ENCODE assay signal across 1 cellular context in the genomic region with DNA sequence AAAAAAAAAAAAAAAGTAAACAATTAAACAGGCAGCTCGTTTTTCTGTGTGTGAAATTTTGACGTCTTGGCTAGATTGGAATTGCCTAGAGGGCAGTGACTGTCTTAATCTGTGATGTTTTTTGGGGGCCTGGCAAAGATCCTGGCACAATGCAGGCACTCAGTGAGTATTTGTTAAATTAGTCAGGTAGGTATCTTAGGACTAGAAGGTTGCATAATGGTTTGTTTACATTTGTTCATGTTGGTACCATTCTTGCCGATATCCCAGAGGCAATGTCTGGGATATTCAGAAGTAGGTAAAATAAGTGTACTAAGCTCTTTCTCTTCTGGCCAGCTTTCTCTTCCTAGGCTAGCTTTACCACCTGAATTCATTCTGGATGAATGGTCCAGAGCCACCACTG.
TF ChIP-seq lines count a peak whose summit lies in the region.

No MANE protein-coding gene starts in this region.

TF ChIP-seq in GM23338, 12 proteins besides CTCF, POLR2A, EP300 and RAD21 (continued from another document):
- TF ChIP-seq, protein P1, sequence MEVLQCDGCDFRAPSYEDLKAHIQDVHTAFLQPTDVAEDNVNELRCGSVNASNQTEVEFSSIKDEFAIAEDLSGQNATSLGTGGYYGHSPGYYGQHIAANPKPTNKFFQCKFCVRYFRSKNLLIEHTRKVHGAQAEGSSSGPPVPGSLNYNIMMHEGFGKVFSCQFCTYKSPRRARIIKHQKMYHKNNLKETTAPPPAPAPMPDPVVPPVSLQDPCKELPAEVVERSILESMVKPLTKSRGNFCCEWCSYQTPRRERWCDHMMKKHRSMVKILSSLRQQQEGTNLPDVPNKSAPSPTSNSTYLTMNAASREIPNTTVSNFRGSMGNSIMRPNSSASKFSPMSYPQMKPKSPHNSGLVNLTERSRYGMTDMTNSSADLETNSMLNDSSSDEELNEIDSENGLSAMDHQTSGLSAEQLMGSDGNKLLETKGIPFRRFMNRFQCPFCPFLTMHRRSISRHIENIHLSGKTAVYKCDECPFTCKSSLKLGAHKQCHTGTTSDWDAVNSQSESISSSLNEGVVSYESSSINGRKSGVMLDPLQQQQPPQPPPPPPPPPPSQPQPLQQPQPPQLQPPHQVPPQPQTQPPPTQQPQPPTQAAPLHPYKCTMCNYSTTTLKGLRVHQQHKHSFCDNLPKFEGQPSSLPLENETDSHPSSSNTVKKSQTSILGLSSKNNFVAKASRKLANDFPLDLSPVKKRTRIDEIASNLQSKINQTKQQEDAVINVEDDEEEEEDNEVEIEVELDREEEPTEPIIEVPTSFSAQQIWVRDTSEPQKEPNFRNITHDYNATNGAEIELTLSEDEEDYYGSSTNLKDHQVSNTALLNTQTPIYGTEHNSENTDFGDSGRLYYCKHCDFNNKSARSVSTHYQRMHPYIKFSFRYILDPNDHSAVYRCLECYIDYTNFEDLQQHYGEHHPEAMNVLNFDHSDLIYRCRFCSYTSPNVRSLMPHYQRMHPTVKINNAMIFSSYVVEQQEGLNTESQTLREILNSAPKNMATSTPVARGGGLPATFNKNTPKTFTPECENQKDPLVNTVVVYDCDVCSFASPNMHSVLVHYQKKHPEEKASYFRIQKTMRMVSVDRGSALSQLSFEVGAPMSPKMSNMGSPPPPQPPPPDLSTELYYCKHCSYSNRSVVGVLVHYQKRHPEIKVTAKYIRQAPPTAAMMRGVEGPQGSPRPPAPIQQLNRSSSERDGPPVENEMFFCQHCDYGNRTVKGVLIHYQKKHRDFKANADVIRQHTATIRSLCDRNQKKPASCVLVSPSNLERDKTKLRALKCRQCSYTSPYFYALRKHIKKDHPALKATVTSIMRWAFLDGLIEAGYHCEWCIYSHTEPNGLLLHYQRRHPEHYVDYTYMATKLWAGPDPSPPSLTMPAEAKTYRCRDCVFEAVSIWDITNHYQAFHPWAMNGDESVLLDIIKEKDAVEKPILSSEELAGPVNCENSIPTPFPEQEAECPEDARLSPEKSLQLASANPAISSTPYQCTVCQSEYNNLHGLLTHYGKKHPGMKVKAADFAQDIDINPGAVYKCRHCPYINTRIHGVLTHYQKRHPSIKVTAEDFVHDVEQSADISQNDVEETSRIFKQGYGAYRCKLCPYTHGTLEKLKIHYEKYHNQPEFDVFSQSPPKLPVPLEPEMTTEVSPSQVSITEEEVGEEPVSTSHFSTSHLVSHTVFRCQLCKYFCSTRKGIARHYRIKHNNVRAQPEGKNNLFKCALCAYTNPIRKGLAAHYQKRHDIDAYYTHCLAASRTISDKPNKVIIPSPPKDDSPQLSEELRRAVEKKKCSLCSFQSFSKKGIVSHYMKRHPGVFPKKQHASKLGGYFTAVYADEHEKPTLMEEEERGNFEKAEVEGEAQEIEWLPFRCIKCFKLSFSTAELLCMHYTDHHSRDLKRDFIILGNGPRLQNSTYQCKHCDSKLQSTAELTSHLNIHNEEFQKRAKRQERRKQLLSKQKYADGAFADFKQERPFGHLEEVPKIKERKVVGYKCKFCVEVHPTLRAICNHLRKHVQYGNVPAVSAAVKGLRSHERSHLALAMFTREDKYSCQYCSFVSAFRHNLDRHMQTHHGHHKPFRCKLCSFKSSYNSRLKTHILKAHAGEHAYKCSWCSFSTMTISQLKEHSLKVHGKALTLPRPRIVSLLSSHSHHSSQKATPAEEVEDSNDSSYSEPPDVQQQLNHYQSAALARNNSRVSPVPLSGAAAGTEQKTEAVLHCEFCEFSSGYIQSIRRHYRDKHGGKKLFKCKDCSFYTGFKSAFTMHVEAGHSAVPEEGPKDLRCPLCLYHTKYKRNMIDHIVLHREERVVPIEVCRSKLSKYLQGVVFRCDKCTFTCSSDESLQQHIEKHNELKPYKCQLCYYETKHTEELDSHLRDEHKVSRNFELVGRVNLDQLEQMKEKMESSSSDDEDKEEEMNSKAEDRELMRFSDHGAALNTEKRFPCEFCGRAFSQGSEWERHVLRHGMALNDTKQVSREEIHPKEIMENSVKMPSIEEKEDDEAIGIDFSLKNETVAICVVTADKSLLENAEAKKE (CRISPR knock-in tag; IDR thresholded peaks at IDR 0.05) = no peak
- no peak for TF ChIP-seq CREB1 (CRISPR knock-in tag; IDR thresholded peaks at IDR 0.05; ENCODE audit: low read depth)
- no peak for TF ChIP-seq NANOG (IDR thresholded peaks at IDR 0.05; ENCODE audit: borderline replicate concordance)
- TF ChIP-seq ZNF331 (CRISPR knock-in tag; IDR thresholded peaks at IDR 0.05; ENCODE audit: low read depth) = no peak
- TF ChIP-seq, protein P2, sequence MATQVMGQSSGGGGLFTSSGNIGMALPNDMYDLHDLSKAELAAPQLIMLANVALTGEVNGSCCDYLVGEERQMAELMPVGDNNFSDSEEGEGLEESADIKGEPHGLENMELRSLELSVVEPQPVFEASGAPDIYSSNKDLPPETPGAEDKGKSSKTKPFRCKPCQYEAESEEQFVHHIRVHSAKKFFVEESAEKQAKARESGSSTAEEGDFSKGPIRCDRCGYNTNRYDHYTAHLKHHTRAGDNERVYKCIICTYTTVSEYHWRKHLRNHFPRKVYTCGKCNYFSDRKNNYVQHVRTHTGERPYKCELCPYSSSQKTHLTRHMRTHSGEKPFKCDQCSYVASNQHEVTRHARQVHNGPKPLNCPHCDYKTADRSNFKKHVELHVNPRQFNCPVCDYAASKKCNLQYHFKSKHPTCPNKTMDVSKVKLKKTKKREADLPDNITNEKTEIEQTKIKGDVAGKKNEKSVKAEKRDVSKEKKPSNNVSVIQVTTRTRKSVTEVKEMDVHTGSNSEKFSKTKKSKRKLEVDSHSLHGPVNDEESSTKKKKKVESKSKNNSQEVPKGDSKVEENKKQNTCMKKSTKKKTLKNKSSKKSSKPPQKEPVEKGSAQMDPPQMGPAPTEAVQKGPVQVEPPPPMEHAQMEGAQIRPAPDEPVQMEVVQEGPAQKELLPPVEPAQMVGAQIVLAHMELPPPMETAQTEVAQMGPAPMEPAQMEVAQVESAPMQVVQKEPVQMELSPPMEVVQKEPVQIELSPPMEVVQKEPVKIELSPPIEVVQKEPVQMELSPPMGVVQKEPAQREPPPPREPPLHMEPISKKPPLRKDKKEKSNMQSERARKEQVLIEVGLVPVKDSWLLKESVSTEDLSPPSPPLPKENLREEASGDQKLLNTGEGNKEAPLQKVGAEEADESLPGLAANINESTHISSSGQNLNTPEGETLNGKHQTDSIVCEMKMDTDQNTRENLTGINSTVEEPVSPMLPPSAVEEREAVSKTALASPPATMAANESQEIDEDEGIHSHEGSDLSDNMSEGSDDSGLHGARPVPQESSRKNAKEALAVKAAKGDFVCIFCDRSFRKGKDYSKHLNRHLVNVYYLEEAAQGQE (IDR thresholded peaks at IDR 0.05; ENCODE audit: unreplicated experiment) = no peak
- no peak for TF ChIP-seq EZH2phosphoT487 (IDR thresholded peaks at IDR 0.05; ENCODE audit: unreplicated experiment)
TF ChIP-seq in GM23338: peak in this region for 0.
